Comparison of ENCODE assay signal across 10 cellular contexts in the genomic region with DNA sequence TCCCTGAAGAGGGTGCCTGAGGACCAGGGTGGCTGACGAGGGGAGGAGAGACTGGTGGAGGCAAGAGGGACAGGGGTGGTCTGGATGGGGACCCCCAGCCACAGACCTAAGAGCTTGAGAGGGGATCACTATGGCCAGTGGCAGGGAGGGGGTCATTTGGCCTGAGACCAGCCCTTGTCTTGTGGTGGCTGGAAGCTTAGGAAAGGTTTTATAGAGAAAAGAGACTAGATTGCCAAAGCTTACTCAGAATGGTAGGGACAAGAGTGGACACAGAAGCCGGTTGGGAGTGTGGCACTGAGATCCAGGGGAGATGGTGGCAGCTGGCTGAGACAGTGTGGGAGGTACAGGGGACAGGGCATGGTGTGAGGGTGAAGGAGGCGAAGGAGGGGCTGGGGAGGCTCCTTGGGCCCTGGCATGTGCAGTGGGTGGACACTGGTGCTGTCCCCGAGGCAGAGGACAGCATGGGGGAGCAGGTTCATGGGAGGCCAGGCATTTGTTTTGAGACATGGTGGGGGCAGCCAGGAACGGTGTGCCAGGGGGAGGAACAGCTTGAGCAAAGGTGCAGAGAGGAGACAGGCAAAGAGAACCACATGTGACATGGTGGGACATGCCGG.
DNase-seq lines count a peak whose midpoint lies in the region; ATAC-seq and TF ChIP-seq lines count a peak whose summit lies in the region.
"Had no signal": no experiment of that assay in that cellular context is flagged by ENCODE, and none has a peak within 500 bp of the region (broad histone marks: within the 10 kb centered on the region; RNA-seq: fewer than 3 reads in every experiment).

No MANE protein-coding gene starts in this region.

- H3K4me3 ChIP-seq in fibroblast of villous mesenchyme (ENCODE audit: low read depth, low read length): peak overlapping the region; percentile 70

- H3K27ac ChIP-seq in C4-2B (peak overlapping the region; percentile 99), VCaP (peak overlapping the region; percentile 87; the same call in 1 of the 2 replicates)

- H3K27ac Mint-ChIP-seq in activated naive CD4-positive, alpha-beta T cell treated with anti-CD3 and anti-CD28 coated beads, Interleukin-2, amount 50 U/mL, for 72 hours: peak overlapping the region in 1 of 2 donors; percentile 69

- no peak for TF ChIP-seq CTCF in C4-2B (conservative IDR thresholded peaks at IDR 0.05)
- TF ChIP-seq CTCF in VCaP (conservative IDR thresholded peaks at IDR 0.05): no peak
- TF ChIP-seq CTCF in fibroblast of villous mesenchyme (IDR thresholded peaks at IDR 0.05; ENCODE audit: insufficient read depth, low read depth, low read length): no peak

- H3K36me3 Mint-ChIP-seq in activated naive CD4-positive, alpha-beta T cell treated with anti-CD3 and anti-CD28 coated beads, Interleukin-2, amount 50 U/mL, for 72 hours: no peaks in the 10 kb centered on the region

- no peaks in the 10 kb centered on the region for H3K9me3 Mint-ChIP-seq in activated naive CD4-positive, alpha-beta T cell treated with anti-CD3 and anti-CD28 coated beads, Interleukin-2, amount 50 U/mL, for 72 hours

- DNase-seq in fibroblast of villous mesenchyme (ENCODE audit: low read depth) (no peak), pons (ENCODE audit: low spot score) (peak; percentile 11), foreskin melanocyte (no peak)
- DNase-seq in activated naive CD4-positive, alpha-beta T cell treated with anti-CD3 and anti-CD28 coated beads, Interleukin-2, amount 50 U/mL, for 72 hours (ENCODE audit: low spot score in 2 of 2): no peak
- DNase-seq: NCI-H1105 treated with DMSO at 0.1 percent for 48 hours; stimulated activated CD4-positive, alpha-beta T cell treated with anti-CD3 and anti-CD28 coated beads, Interleukin-4, amount 100 ng/mL, for 4 hours had no signal

- ATAC-seq in activated naive CD4-positive, alpha-beta T cell treated with anti-CD3 and anti-CD28 coated beads, Interleukin-2, amount 50 U/mL, for 72 hours: no peak
- no peak for ATAC-seq in HG02623 (IDR thresholded peaks at IDR 0.05; ENCODE audit: unreplicated experiment)
- ATAC-seq in GM19035 (IDR thresholded peaks at IDR 0.05; ENCODE audit: unreplicated experiment): no peak
